ENCODE assay signal across 38 cellular contexts in genomic region chr18:36269157-36269556, GRCh38. TPM values are rescaled to one million over a fixed set of nuclear protein-coding genes. Genes with fewer than 3 reads are reported as not detected.
"Had no signal": no experiment of that assay in that cellular context is flagged by ENCODE, and none has a peak within 500 bp of the region (broad histone marks: within the 10 kb centered on the region; RNA-seq: fewer than 3 reads in every experiment).

No MANE protein-coding gene starts in this region.

- H3K4me3 ChIP-seq: adrenal gland, ascending aorta, body of pancreas, breast epithelium, cardiac muscle cell had no signal

- H3K27ac Mint-ChIP-seq: activated naive CD4-positive, alpha-beta T cell treated with anti-CD3 and anti-CD28 coated beads for 36 hours; activated naive CD4-positive, alpha-beta T cell treated with anti-CD3 and anti-CD28 coated beads, Interleukin-2, amount 10 ng/mL, durations not matched to agents 7 days and 5 days; activated naive CD4-positive, alpha-beta T cell treated with anti-CD3 and anti-CD28 coated beads, Interleukin-2, amount 50 U/mL, for 24 hours; activated naive CD4-positive, alpha-beta T cell treated with anti-CD3 and anti-CD28 coated beads, Interleukin-2, amount 50 U/mL, for 72 hours; activated naive CD8-positive, alpha-beta T cell; activated naive CD8-positive, alpha-beta T cell treated with anti-CD3 and anti-CD28 coated beads for 36 hours; activated naive CD8-positive, alpha-beta T cell treated with anti-CD3 and anti-CD28 coated beads, Interleukin-2, amount 10 ng/mL, durations not matched to agents 7 days and 5 days; activated naive CD8-positive, alpha-beta T cell treated with anti-CD3 and anti-CD28 coated beads, Interleukin-2, amount 50 U/mL, for 24 hours; activated T-cell treated with anti-CD3 and anti-CD28 coated beads, Interleukin-2, amount 50 U/mL, for 24 hours; activated T-cell treated with anti-CD3 and anti-CD28 coated beads, Interleukin-2, amount 50 U/mL, for 72 hours; activated T-helper 1 cell treated with anti-CD3 and anti-CD28 coated beads, Interleukin-12 subunit alpha, Interleukin-12 subunit beta, Interleukin-2, Interleukin-4 antibody, amounts not matched to agents 30 ng/mL and 10 ng/mL and 1 ng/mL, durations not matched to agents 14 hours and 24 hours and 36 hours; activated T-helper 17 cell treated with anti-CD3 and anti-CD28 coated beads, Interleukin-2, amount 50 U/mL, for 72 hours; activated T-helper 2 cell treated with anti-CD3 and anti-CD28 coated beads, Interferon-gamma antibody, Interleukin-2, Interleukin-4, amounts not matched to agents 10 μg/mL and 5 μg/mL and 100 μg/mL, durations not matched to agents 14 hours and 24 hours and 36 hours; brain had no signal

- H3K27me3 ChIP-seq: adrenal gland, ascending aorta, body of pancreas, brain microvascular endothelial cell, breast epithelium, cardiac muscle cell had no signal

- H3K27ac ChIP-seq: adrenal gland, ascending aorta, body of pancreas, brain microvascular endothelial cell, breast epithelium, cardiac muscle cell had no signal

- ATAC-seq: activated naive CD4-positive, alpha-beta T cell treated with anti-CD3 and anti-CD28 coated beads, Interleukin-2, amount 50 U/mL, for 72 hours; activated naive CD8-positive, alpha-beta T cell treated with anti-CD3 and anti-CD28 coated beads, Interleukin-2, amount 50 U/mL, for 24 hours; activated T-cell treated with anti-CD3 and anti-CD28 coated beads, Interleukin-2, amount 50 U/mL, for 4 hours; activated T-cell treated with anti-CD3 and anti-CD28 coated beads, Interleukin-2, amount 50 U/mL, for 72 hours; activated T-helper 17 cell treated with anti-CD3 and anti-CD28 coated beads, Interleukin-2, amount 50 U/mL, for 72 hours; body of pancreas had no signal

- DNase-seq: activated effector memory CD4-positive, alpha-beta T cell treated with anti-CD3 and anti-CD28 coated beads, Interleukin-2, amount 50 U/mL, for 16 hours; activated effector memory CD4-positive, alpha-beta T cell treated with Interleukin-2 at 50 U/mL for 16 hours; activated gamma-delta T cell; activated gamma-delta T cell treated with Interleukin-2 at 50 U/mL for 16 hours; activated naive CD4-positive, alpha-beta T cell; activated naive CD4-positive, alpha-beta T cell treated with anti-CD3 and anti-CD28 coated beads for 36 hours; activated naive CD4-positive, alpha-beta T cell treated with anti-CD3 and anti-CD28 coated beads, Interleukin-2, amount 10 ng/mL, durations not matched to agents 7 days and 5 days; activated naive CD4-positive, alpha-beta T cell treated with anti-CD3 and anti-CD28 coated beads, Interleukin-2, amount 50 U/mL, for 16 hours; activated naive CD4-positive, alpha-beta T cell treated with Interleukin-2 at 50 U/mL for 16 hours; activated naive CD8-positive, alpha-beta T cell treated with anti-CD3 and anti-CD28 coated beads for 36 hours; activated naive CD8-positive, alpha-beta T cell treated with anti-CD3 and anti-CD28 coated beads, Interleukin-2, amount 10 ng/mL, durations not matched to agents 7 days and 5 days; activated naive CD8-positive, alpha-beta T cell treated with anti-CD3 and anti-CD28 coated beads, Interleukin-2, amount 50 U/mL, for 24 hours; activated T-cell treated with anti-CD3 and anti-CD28 coated beads, Interleukin-2, amount 50 U/mL, for 1 hour; activated T-cell treated with anti-CD3 and anti-CD28 coated beads, Interleukin-2, amount 50 U/mL, for 24 hours; activated T-cell treated with anti-CD3 and anti-CD28 coated beads, Interleukin-2, amount 50 U/mL, for 4 hours; activated T-cell treated with anti-CD3 and anti-CD28 coated beads, Interleukin-2, amount 50 U/mL, for 48 hours; activated T-cell treated with anti-CD3 and anti-CD28 coated beads, Interleukin-2, amount 50 U/mL, for 72 hours; adrenal gland; amniotic stem cell; amygdala; anterior cingulate cortex; aorta; body of pancreas; brain microvascular endothelial cell; caudate nucleus; central memory CD4-positive, alpha-beta T cell; cerebellar nuclear complex had no signal

- H3K36me3 ChIP-seq: ascending aorta, brain microvascular endothelial cell, breast epithelium, cardiac muscle cell had no signal

- H3K36me3 Mint-ChIP-seq: activated naive CD4-positive, alpha-beta T cell treated with anti-CD3 and anti-CD28 coated beads, Interleukin-2, amount 10 ng/mL, durations not matched to agents 7 days and 5 days; activated naive CD4-positive, alpha-beta T cell treated with anti-CD3 and anti-CD28 coated beads, Interleukin-2, amount 50 U/mL, for 24 hours; activated naive CD4-positive, alpha-beta T cell treated with anti-CD3 and anti-CD28 coated beads, Interleukin-2, amount 50 U/mL, for 72 hours; activated naive CD8-positive, alpha-beta T cell; activated naive CD8-positive, alpha-beta T cell treated with anti-CD3 and anti-CD28 coated beads for 36 hours; activated naive CD8-positive, alpha-beta T cell treated with anti-CD3 and anti-CD28 coated beads, Interleukin-2, amount 10 ng/mL, durations not matched to agents 7 days and 5 days; brain had no signal

- H3K9me3 ChIP-seq: adrenal gland, ascending aorta, body of pancreas, breast epithelium had no signal

- H3K9me3 Mint-ChIP-seq: activated naive CD4-positive, alpha-beta T cell treated with anti-CD3 and anti-CD28 coated beads for 36 hours; activated naive CD4-positive, alpha-beta T cell treated with anti-CD3 and anti-CD28 coated beads, Interleukin-2, amount 10 ng/mL, durations not matched to agents 7 days and 5 days; activated naive CD4-positive, alpha-beta T cell treated with anti-CD3 and anti-CD28 coated beads, Interleukin-2, amount 50 U/mL, for 24 hours; activated naive CD4-positive, alpha-beta T cell treated with anti-CD3 and anti-CD28 coated beads, Interleukin-2, amount 50 U/mL, for 72 hours; activated naive CD8-positive, alpha-beta T cell treated with anti-CD3 and anti-CD28 coated beads for 36 hours; activated naive CD8-positive, alpha-beta T cell treated with anti-CD3 and anti-CD28 coated beads, Interleukin-2, amount 10 ng/mL, durations not matched to agents 7 days and 5 days; activated naive CD8-positive, alpha-beta T cell treated with anti-CD3 and anti-CD28 coated beads, Interleukin-2, amount 50 U/mL, for 24 hours; activated T-cell treated with anti-CD3 and anti-CD28 coated beads, Interleukin-2, amount 50 U/mL, for 24 hours; activated T-cell treated with anti-CD3 and anti-CD28 coated beads, Interleukin-2, amount 50 U/mL, for 4 hours; activated T-cell treated with anti-CD3 and anti-CD28 coated beads, Interleukin-2, amount 50 U/mL, for 72 hours; activated T-helper 1 cell treated with anti-CD3 and anti-CD28 coated beads, Interleukin-12 subunit alpha, Interleukin-12 subunit beta, Interleukin-2, Interleukin-4 antibody, amounts not matched to agents 30 ng/mL and 10 ng/mL and 1 ng/mL, durations not matched to agents 14 hours and 24 hours and 36 hours; activated T-helper 17 cell treated with anti-CD3 and anti-CD28 coated beads, Interleukin-2, amount 50 U/mL, for 72 hours; activated T-helper 2 cell treated with anti-CD3 and anti-CD28 coated beads, Interferon-gamma antibody, Interleukin-2, Interleukin-4, amounts not matched to agents 10 μg/mL and 5 μg/mL and 100 μg/mL, durations not matched to agents 14 hours and 24 hours and 36 hours; central memory CD8-positive, alpha-beta T cell had no signal

- H3K27me3 Mint-ChIP-seq: activated T-helper 17 cell treated with anti-CD3 and anti-CD28 coated beads, Interleukin-2, amount 50 U/mL, for 72 hours had no signal

- H3K4me1 ChIP-seq: ascending aorta, body of pancreas, breast epithelium had no signal

- H3K4me1 Mint-ChIP-seq: activated naive CD4-positive, alpha-beta T cell treated with anti-CD3 and anti-CD28 coated beads, Interleukin-2, amount 10 ng/mL, durations not matched to agents 7 days and 5 days; activated naive CD4-positive, alpha-beta T cell treated with anti-CD3 and anti-CD28 coated beads, Interleukin-2, amount 50 U/mL, for 24 hours; activated naive CD8-positive, alpha-beta T cell treated with anti-CD3 and anti-CD28 coated beads for 36 hours; activated naive CD8-positive, alpha-beta T cell treated with anti-CD3 and anti-CD28 coated beads, Interleukin-2, amount 50 U/mL, for 24 hours; activated T-helper 17 cell treated with anti-CD3 and anti-CD28 coated beads, Interleukin-2, amount 50 U/mL, for 72 hours; central memory CD8-positive, alpha-beta T cell had no signal

- H3K4me3 Mint-ChIP-seq: activated naive CD4-positive, alpha-beta T cell treated with anti-CD3 and anti-CD28 coated beads for 36 hours; activated naive CD4-positive, alpha-beta T cell treated with anti-CD3 and anti-CD28 coated beads, Interleukin-2, amount 10 ng/mL, durations not matched to agents 7 days and 5 days; activated naive CD4-positive, alpha-beta T cell treated with anti-CD3 and anti-CD28 coated beads, Interleukin-2, amount 50 U/mL, for 24 hours; activated naive CD8-positive, alpha-beta T cell; activated naive CD8-positive, alpha-beta T cell treated with anti-CD3 and anti-CD28 coated beads for 36 hours; activated naive CD8-positive, alpha-beta T cell treated with anti-CD3 and anti-CD28 coated beads, Interleukin-2, amount 10 ng/mL, durations not matched to agents 7 days and 5 days; activated naive CD8-positive, alpha-beta T cell treated with anti-CD3 and anti-CD28 coated beads, Interleukin-2, amount 50 U/mL, for 24 hours; activated T-cell treated with anti-CD3 and anti-CD28 coated beads, Interleukin-2, amount 50 U/mL, for 24 hours; activated T-cell treated with anti-CD3 and anti-CD28 coated beads, Interleukin-2, amount 50 U/mL, for 4 hours; activated T-cell treated with anti-CD3 and anti-CD28 coated beads, Interleukin-2, amount 50 U/mL, for 72 hours; activated T-helper 1 cell treated with anti-CD3 and anti-CD28 coated beads, Interleukin-12 subunit alpha, Interleukin-12 subunit beta, Interleukin-2, Interleukin-4 antibody, amounts not matched to agents 30 ng/mL and 10 ng/mL and 1 ng/mL, durations not matched to agents 14 hours and 24 hours and 36 hours; activated T-helper 17 cell treated with anti-CD3 and anti-CD28 coated beads, Interleukin-2, amount 50 U/mL, for 72 hours; brain; central memory CD8-positive, alpha-beta T cell had no signal

RNA-seq across cellular contexts. Expression of gene FHOD3, which starts 28.4 kb away (rescaled TPM):
- total RNA-seq: activated naive CD4-positive, alpha-beta T cell treated with anti-CD3 and anti-CD28 coated beads for 36 hours; activated naive CD4-positive, alpha-beta T cell treated with anti-CD3 and anti-CD28 coated beads, Interleukin-2, amount 50 U/mL, for 72 hours; activated naive CD8-positive, alpha-beta T cell treated with anti-CD3 and anti-CD28 coated beads for 36 hours; activated naive CD8-positive, alpha-beta T cell treated with anti-CD3 and anti-CD28 coated beads, Interleukin-2, amount 10 ng/mL, durations not matched to agents 7 days and 5 days; activated T-helper 1 cell treated with anti-CD3 and anti-CD28 coated beads, Interleukin-12 subunit alpha, Interleukin-12 subunit beta, Interleukin-2, Interleukin-4 antibody, amounts not matched to agents 30 ng/mL and 10 ng/mL and 1 ng/mL, durations not matched to agents 14 hours and 24 hours and 36 hours; activated T-helper 17 cell treated with anti-CD3 and anti-CD28 coated beads, Interleukin-2, amount 50 U/mL, for 72 hours; activated T-helper 2 cell treated with anti-CD3 and anti-CD28 coated beads, Interferon-gamma antibody, Interleukin-2, Interleukin-4, amounts not matched to agents 10 μg/mL and 5 μg/mL and 100 μg/mL, durations not matched to agents 14 hours and 24 hours and 36 hours had no signal
